ENCODE assay signal across 1 cellular context in genomic region chr15:26866298-26867198, GRCh38.
TF ChIP-seq lines count a peak whose summit lies in the region.

TSS of gene GABRA5 (plus strand) at chr15:26867062. CDS start at chr15:26869249, 2,187 bp downstream.

TF ChIP-seq in GM23338, 12 proteins besides CTCF, POLR2A, EP300 and RAD21 (continued from another document):
- TF ChIP-seq, protein P1, sequence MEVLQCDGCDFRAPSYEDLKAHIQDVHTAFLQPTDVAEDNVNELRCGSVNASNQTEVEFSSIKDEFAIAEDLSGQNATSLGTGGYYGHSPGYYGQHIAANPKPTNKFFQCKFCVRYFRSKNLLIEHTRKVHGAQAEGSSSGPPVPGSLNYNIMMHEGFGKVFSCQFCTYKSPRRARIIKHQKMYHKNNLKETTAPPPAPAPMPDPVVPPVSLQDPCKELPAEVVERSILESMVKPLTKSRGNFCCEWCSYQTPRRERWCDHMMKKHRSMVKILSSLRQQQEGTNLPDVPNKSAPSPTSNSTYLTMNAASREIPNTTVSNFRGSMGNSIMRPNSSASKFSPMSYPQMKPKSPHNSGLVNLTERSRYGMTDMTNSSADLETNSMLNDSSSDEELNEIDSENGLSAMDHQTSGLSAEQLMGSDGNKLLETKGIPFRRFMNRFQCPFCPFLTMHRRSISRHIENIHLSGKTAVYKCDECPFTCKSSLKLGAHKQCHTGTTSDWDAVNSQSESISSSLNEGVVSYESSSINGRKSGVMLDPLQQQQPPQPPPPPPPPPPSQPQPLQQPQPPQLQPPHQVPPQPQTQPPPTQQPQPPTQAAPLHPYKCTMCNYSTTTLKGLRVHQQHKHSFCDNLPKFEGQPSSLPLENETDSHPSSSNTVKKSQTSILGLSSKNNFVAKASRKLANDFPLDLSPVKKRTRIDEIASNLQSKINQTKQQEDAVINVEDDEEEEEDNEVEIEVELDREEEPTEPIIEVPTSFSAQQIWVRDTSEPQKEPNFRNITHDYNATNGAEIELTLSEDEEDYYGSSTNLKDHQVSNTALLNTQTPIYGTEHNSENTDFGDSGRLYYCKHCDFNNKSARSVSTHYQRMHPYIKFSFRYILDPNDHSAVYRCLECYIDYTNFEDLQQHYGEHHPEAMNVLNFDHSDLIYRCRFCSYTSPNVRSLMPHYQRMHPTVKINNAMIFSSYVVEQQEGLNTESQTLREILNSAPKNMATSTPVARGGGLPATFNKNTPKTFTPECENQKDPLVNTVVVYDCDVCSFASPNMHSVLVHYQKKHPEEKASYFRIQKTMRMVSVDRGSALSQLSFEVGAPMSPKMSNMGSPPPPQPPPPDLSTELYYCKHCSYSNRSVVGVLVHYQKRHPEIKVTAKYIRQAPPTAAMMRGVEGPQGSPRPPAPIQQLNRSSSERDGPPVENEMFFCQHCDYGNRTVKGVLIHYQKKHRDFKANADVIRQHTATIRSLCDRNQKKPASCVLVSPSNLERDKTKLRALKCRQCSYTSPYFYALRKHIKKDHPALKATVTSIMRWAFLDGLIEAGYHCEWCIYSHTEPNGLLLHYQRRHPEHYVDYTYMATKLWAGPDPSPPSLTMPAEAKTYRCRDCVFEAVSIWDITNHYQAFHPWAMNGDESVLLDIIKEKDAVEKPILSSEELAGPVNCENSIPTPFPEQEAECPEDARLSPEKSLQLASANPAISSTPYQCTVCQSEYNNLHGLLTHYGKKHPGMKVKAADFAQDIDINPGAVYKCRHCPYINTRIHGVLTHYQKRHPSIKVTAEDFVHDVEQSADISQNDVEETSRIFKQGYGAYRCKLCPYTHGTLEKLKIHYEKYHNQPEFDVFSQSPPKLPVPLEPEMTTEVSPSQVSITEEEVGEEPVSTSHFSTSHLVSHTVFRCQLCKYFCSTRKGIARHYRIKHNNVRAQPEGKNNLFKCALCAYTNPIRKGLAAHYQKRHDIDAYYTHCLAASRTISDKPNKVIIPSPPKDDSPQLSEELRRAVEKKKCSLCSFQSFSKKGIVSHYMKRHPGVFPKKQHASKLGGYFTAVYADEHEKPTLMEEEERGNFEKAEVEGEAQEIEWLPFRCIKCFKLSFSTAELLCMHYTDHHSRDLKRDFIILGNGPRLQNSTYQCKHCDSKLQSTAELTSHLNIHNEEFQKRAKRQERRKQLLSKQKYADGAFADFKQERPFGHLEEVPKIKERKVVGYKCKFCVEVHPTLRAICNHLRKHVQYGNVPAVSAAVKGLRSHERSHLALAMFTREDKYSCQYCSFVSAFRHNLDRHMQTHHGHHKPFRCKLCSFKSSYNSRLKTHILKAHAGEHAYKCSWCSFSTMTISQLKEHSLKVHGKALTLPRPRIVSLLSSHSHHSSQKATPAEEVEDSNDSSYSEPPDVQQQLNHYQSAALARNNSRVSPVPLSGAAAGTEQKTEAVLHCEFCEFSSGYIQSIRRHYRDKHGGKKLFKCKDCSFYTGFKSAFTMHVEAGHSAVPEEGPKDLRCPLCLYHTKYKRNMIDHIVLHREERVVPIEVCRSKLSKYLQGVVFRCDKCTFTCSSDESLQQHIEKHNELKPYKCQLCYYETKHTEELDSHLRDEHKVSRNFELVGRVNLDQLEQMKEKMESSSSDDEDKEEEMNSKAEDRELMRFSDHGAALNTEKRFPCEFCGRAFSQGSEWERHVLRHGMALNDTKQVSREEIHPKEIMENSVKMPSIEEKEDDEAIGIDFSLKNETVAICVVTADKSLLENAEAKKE (CRISPR knock-in tag; IDR thresholded peaks at IDR 0.05): peak; percentile 63; the same call in 1 of the 2 replicates
